ENCODE assay signal across 1 cellular context in the genomic region with DNA sequence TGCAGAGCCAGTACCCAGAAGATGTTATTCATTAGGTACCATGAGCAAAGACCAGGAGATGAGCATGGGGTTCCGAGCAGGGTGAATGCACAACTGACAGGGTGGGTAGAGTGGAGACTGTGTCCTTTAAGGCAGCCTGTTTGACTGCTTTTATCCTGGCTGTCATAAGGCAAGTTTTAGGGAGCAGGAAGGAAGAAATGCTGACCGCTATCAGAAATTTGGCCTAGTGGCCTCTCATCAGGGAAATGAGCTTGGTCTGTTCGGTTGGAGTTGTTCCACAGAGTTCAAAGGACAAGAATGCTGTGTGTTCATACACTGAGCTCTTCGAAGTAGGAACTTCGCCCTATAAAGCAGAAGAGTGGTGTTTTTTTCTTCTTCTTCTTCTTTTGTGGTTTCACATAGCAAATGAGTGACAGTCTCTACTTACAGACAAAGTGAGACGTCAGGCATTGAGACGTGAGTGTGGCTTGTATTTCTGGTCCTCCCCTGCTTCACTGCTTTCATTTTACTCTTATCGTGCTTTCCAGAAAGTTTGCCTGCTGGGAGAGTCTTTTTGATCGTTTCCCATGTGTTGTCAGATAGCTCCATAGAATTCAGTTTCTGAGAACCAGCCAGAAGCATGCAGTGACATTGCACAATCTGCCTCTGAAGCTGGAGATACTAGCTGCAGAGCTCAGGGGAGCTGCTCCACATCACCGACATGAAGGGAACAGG.
TF ChIP-seq lines count a peak whose summit lies in the region.

TSS of gene CASS4 (plus strand) at position 502 of the 714 bp plus-strand sequence. CDS start at position 701, 199 bp downstream.

TF ChIP-seq in GM12878, 131 proteins besides CTCF, POLR2A, EP300 and RAD21:
- TF ChIP-seq, protein P1, sequence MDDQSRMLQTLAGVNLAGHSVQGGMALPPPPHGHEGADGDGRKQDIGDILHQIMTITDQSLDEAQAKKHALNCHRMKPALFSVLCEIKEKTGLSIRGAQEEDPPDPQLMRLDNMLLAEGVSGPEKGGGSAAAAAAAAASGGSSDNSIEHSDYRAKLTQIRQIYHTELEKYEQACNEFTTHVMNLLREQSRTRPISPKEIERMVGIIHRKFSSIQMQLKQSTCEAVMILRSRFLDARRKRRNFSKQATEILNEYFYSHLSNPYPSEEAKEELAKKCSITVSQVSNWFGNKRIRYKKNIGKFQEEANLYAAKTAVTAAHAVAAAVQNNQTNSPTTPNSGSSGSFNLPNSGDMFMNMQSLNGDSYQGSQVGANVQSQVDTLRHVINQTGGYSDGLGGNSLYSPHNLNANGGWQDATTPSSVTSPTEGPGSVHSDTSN (IDR thresholded peaks at IDR 0.05; ENCODE audit: insufficient replicate concordance, low read depth, low read length): peak; percentile 54
- TF ChIP-seq RUNX3 (IDR thresholded peaks at IDR 0.05; ENCODE audit: low read length) (peak; percentile 64), SPI1 (IDR thresholded peaks at IDR 0.05; ENCODE audit: borderline replicate concordance, insufficient read depth, low read depth, low read length) (0 out of 2 replicates have a peak, but pooled peaks have one; percentile 5), FOXM1 (IDR thresholded peaks at IDR 0.05; ENCODE audit: low read depth, low read length) (no peak), BCL11A (IDR thresholded peaks at IDR 0.05; ENCODE audit: low read depth, low read length) (no peak), YY1 (IDR thresholded peaks at IDR 0.05; ENCODE audit: low read depth, low read length) (no peak), NBN (IDR thresholded peaks at IDR 0.05) (no peak), SIN3A (IDR thresholded peaks at IDR 0.05; ENCODE audit: low read depth, low read length) (no peak), KAT2A (conservative IDR thresholded peaks at IDR 0.05; ENCODE audit: control insufficient read depth, low read depth, low read length) (no peak), PKNOX1 (IDR thresholded peaks at IDR 0.05) (peak; percentile 94), CREB1 (IDR thresholded peaks at IDR 0.05; ENCODE audit: low read depth) (no peak)
- TF ChIP-seq, protein P2, sequence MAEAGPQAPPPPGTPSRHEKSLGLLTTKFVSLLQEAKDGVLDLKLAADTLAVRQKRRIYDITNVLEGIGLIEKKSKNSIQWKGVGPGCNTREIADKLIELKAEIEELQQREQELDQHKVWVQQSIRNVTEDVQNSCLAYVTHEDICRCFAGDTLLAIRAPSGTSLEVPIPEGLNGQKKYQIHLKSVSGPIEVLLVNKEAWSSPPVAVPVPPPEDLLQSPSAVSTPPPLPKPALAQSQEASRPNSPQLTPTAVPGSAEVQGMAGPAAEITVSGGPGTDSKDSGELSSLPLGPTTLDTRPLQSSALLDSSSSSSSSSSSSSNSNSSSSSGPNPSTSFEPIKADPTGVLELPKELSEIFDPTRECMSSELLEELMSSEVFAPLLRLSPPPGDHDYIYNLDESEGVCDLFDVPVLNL (IDR thresholded peaks at IDR 0.05; ENCODE audit: low read depth, low read length): no peak
